Comparison of ENCODE assay signal across 8 cellular contexts in the genomic region with DNA sequence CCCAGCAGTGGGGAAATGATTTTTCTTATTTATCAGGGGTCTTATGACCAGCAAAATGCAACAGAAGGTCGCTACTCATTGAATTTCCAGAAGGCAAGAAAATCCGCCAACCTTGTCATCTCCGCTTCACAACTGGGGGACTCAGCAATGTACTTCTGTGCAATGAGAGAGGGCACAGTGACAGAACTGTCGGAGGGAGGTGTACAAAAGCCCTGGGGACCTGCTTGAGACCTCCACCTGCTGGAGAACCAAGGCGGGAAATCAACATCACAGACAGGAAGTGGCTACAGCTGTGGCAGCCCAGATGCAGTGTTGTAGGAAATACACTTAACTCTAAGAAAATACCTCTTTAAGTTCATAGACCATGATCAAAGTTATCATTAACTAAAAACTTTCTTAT.
DNase-seq lines count a peak whose midpoint lies in the region; ATAC-seq and TF ChIP-seq lines count a peak whose summit lies in the region.

No MANE protein-coding gene starts in this region.

- TF ChIP-seq CTCF in foreskin fibroblast (IDR thresholded peaks at IDR 0.05; ENCODE audit: low read depth, low read length): no peak

- in situ Hi-C loops in KBM-7 (cut with MboI; ENCODE audit: low pct_unique_long_range_greater_than_20kb, low sequenced_read_pairs): no loop called here

- H3K4me3 ChIP-seq in foreskin fibroblast (ENCODE audit: low read depth in 1 of 2, low read length in 2 of 2): no peak overlapping the region

- DNase-seq in KBM-7 (peak; percentile 24), NCI-H1694 treated with DMSO at 0.1 percent for 48 hours (lab: John Stamatoyannopoulos, UW) (no peak), foreskin fibroblast (no peak), NCI-H1417 treated with DMSO at 0.1 percent for 48 hours (lab: John Stamatoyannopoulos, UW) (no peak), posterior vena cava (ENCODE audit: low spot score) (no peak)
- peak; percentile 51 for DNase-seq in activated effector memory CD4-positive, alpha-beta T cell treated with Interleukin-2 at 50 U/mL for 16 hours
- peak; percentile 25 for DNase-seq in stimulated activated CD8-positive, alpha-beta memory T cell treated with anti-CD3 and anti-CD28 coated beads, Interleukin-12 subunit alpha, Interleukin-12 subunit beta, amount 100 ng/mL, for 4 hours (ENCODE audit: low read depth)

- peak; percentile 98 for ATAC-seq in GM19463 (IDR thresholded peaks at IDR 0.05; ENCODE audit: unreplicated experiment)

- intact Hi-C loops in posterior vena cava (cut with DNase I): no loop called here

Comparison
In these comparisons a context has a peak if more than half of its experiments do, and no peak if none do; other contexts are left out.
1. DNase-seq: peak in KBM-7 (single experiment), activated effector memory CD4-positive, alpha-beta T cell treated with Interleukin-2 at 50 U/mL for 16 hours (single experiment) and stimulated activated CD8-positive, alpha-beta memory T cell treated with anti-CD3 and anti-CD28 coated beads, Interleukin-12 subunit alpha, Interleukin-12 subunit beta, amount 100 ng/mL, for 4 hours (single experiment); none in NCI-H1694 treated with DMSO at 0.1 percent for 48 hours (single experiment), foreskin fibroblast (0 of 2), NCI-H1417 treated with DMSO at 0.1 percent for 48 hours (single experiment) and posterior vena cava (single experiment).